1 cellular context compared by ENCODE assay signal in genomic region chr7:69873512-69873911, GRCh38.
TF ChIP-seq lines count a peak whose summit lies in the region.

No MANE protein-coding gene starts in this region.

TF ChIP-seq in SK-N-SH treated with all-trans-retinoic acid at 6 μM for 48 hours, 23 proteins besides CTCF, POLR2A, EP300 and RAD21 (continued from another document):
- no peak for TF ChIP-seq POU6F1 (CRISPR knock-in tag; IDR thresholded peaks at IDR 0.05; ENCODE audit: borderline replicate concordance, low read depth)
- no peak for TF ChIP-seq ZNF8 (CRISPR knock-in tag; IDR thresholded peaks at IDR 0.05)
- TF ChIP-seq TCF4 (CRISPR knock-in tag; IDR thresholded peaks at IDR 0.05; ENCODE audit: borderline replicate concordance) = no peak
- TF ChIP-seq, protein P1, sequence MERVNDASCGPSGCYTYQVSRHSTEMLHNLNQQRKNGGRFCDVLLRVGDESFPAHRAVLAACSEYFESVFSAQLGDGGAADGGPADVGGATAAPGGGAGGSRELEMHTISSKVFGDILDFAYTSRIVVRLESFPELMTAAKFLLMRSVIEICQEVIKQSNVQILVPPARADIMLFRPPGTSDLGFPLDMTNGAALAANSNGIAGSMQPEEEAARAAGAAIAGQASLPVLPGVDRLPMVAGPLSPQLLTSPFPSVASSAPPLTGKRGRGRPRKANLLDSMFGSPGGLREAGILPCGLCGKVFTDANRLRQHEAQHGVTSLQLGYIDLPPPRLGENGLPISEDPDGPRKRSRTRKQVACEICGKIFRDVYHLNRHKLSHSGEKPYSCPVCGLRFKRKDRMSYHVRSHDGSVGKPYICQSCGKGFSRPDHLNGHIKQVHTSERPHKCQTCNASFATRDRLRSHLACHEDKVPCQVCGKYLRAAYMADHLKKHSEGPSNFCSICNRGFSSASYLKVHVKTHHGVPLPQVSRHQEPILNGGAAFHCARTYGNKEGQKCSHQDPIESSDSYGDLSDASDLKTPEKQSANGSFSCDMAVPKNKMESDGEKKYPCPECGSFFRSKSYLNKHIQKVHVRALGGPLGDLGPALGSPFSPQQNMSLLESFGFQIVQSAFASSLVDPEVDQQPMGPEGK (CRISPR knock-in tag; IDR thresholded peaks at IDR 0.05; ENCODE audit: borderline replicate concordance) = no peak
